In the genomic region with DNA sequence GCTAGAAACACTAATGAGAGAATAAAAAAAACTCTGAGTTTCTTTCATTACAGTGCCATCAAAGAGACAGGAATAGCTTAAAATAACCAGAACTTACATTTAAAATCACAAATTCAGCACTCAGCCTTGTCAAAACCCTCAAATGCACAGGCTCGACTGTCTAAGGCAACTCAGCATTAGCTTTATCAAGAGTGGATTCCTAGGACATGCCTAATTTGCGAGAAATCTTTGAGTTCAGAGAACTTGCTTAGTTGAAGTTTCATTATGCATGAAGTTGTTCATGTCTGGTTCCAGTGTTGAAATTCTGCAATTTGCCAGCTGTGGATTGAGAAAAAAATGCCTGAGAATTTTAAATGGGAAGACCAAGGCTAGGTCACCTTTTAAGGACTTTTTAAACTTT, we compare ENCODE assay signal across 31 cellular contexts.
"Had no signal": no experiment of that assay in that cellular context is flagged by ENCODE, and none has a peak within 500 bp of the region (broad histone marks: within the 10 kb centered on the region; RNA-seq: fewer than 3 reads in every experiment).

No MANE protein-coding gene starts in this region.

- DNase-seq: naive B cell; naive thymus-derived CD8-positive, alpha-beta T cell; nephron progenitor cell; ovary; posterior cingulate gyrus; psoas muscle; retina; right lobe of liver; sigmoid colon; small intestine; spleen; stimulated activated CD4-positive, alpha-beta T cell treated with anti-CD3 and anti-CD28 coated beads, Interleukin-12 subunit alpha, Interleukin-12 subunit beta, amount 100 ng/mL, for 4 hours; stimulated activated CD4-positive, alpha-beta T cell treated with anti-CD3 and anti-CD28 coated beads, Interleukin-1b, Interleukin-23, amount 100 ng/mL, for 48 hours; stimulated activated CD4-positive, alpha-beta T cell treated with anti-CD3 and anti-CD28 coated beads, Interleukin-4, amount 100 ng/mL, for 1 hour; stimulated activated CD4-positive, alpha-beta T cell treated with anti-CD3 and anti-CD28 coated beads, Interleukin-4, amount 100 ng/mL, for 4 hours; stimulated activated CD8-positive, alpha-beta memory T cell treated with anti-CD3 and anti-CD28 coated beads, Interleukin-4, amount 100 ng/mL, for 48 hours; stimulated activated naive CD4-positive, alpha-beta T cell; stimulated activated naive CD8-positive, alpha-beta T cell treated with anti-CD3 and anti-CD28 coated beads, Interleukin-15, amount 100 ng/mL, for 72 hours; stimulated activated naive CD8-positive, alpha-beta T cell treated with anti-CD3 and anti-CD28 coated beads, Interleukin-15, Interleukin-2, amounts not matched to agents 100 U/mL and 50 U/mL, for 24 hours; substantia nigra; testis; tibial artery; transverse colon; upper lobe of right lung; uterus had no signal

- H3K9me3 ChIP-seq: neutrophil, ovary, psoas muscle, sigmoid colon, suprapubic skin, testis, tibial artery, transverse colon, upper lobe of right lung, uterus had no signal

- H3K4me1 ChIP-seq: parathyroid adenoma, psoas muscle, right atrium auricular region, right lobe of liver, sigmoid colon, spleen, suprapubic skin, testis, tibial artery, transverse colon, upper lobe of right lung, uterus had no signal

- H3K79me2 ChIP-seq: parathyroid adenoma had no signal

- H3K4me3 ChIP-seq: ovary, psoas muscle, right atrium auricular region, right lobe of liver, sigmoid colon, spleen, suprapubic skin, testis, tibial artery, transverse colon, upper lobe of right lung, uterus had no signal

- H3K27me3 ChIP-seq: neutrophil, ovary, right atrium auricular region, right lobe of liver, sigmoid colon, spleen, suprapubic skin, testis, tibial artery, transverse colon, upper lobe of right lung, uterus had no signal

- H3K27ac ChIP-seq: neutrophil, ovary, parathyroid adenoma, psoas muscle, right atrium auricular region, right lobe of liver, sigmoid colon, spleen, suprapubic skin, testis, tibial artery, transverse colon, upper lobe of right lung, uterus had no signal

- H3K9ac ChIP-seq: parathyroid adenoma had no signal

- ATAC-seq: naive thymus-derived CD8-positive, alpha-beta T cell; natural killer cell treated with Interleukin-12 subunit alpha and Interleukin-12 subunit beta and Interleukin-15 and Interleukin-18, amount 100 ng/mL, for 72 hours; psoas muscle; right lobe of liver; stimulated activated memory B cell treated with anti-CD40 and anti-IgM and Interleukin-4, amounts not matched to agents 10 μg/mL and 1 μg/mL and 100 μg/mL, for 72 hours; stimulated activated naive CD8-positive, alpha-beta T cell treated with anti-CD3 and anti-CD28 coated beads, Interleukin-15, amount 100 ng/mL, for 72 hours; stimulated activated naive CD8-positive, alpha-beta T cell treated with anti-CD3 and anti-CD28 coated beads, Interleukin-15, Interleukin-2, amounts not matched to agents 100 U/mL and 50 U/mL, for 24 hours; upper lobe of right lung had no signal

- H3K36me3 ChIP-seq: neutrophil, ovary, right atrium auricular region, right lobe of liver, sigmoid colon, spleen, suprapubic skin, tibial artery, transverse colon, upper lobe of right lung, uterus had no signal

- H2AFZ ChIP-seq: parathyroid adenoma had no signal
